ENCODE assay signal across 9 cellular contexts in genomic region chr19:40702337-40703012, GRCh38. TPM values are rescaled to one million over a fixed set of nuclear protein-coding genes. Genes with fewer than 3 reads are reported as not detected.
DNase-seq lines count a peak whose midpoint lies in the region; ATAC-seq and TF ChIP-seq lines count a peak whose summit lies in the region.
"Had no signal": no experiment of that assay in that cellular context is flagged by ENCODE, and none has a peak within 500 bp of the region (broad histone marks: within the 10 kb centered on the region; RNA-seq: fewer than 3 reads in every experiment).

No MANE protein-coding gene starts in this region.

- H3K4me1 ChIP-seq in BE2C, result no peaks in the 10 kb centered on the region; the same call in 1 of the 2 replicates
- no peaks in the 10 kb centered on the region for H3K4me1 ChIP-seq in liver (ENCODE audit: control insufficient read depth in 4 of 4, insufficient read depth in 4 of 4, low read length in 3 of 4)

- TF ChIP-seq CTCF in BE2C (IDR thresholded peaks at IDR 0.05; ENCODE audit: low read depth, low read length), result peak; percentile 86
- peak; percentile 21 for TF ChIP-seq CTCF in liver (IDR thresholded peaks at IDR 0.05; ENCODE audit: low read depth, low read length, missing input control)

- H3K4me3 ChIP-seq in BE2C (ENCODE audit: low read depth, low read length), result no peak overlapping the region
- no peak overlapping the region for H3K4me3 ChIP-seq in liver (ENCODE audit: low read depth in 1 of 3, low read length in 3 of 3)

- H3K27me3 ChIP-seq in BE2C (no peaks in the 10 kb centered on the region), liver (ENCODE audit: control insufficient read depth in 4 of 4, insufficient read depth in 4 of 4, low read length in 3 of 4) (no peaks in the 10 kb centered on the region)

- 84% methylated on average over 18 of the region's 18 CpGs for WGBS in liver

- H3K36me3 ChIP-seq in BE2C (peaks cover 5% of the 10 kb centered on the region; the same call in 1 of the 2 replicates), liver (ENCODE audit: control insufficient read depth in 4 of 4, insufficient read depth in 3 of 4, low read depth in 1 of 4, low read length in 3 of 4) (peaks cover 15 to 50% (median 29%) of the 10 kb centered on the region in 4 donors)

- H3K27ac ChIP-seq in liver (ENCODE audit: low read depth in 1 of 2, low read length in 2 of 2), result no peak overlapping the region

- H3K9ac ChIP-seq in liver (ENCODE audit: low read depth in 1 of 2, low read length in 2 of 2), result no peak overlapping the region

- DNase-seq in BE2C (peak; percentile 91), NCI-H226 (peak; percentile 17), cerebellum (ENCODE audit: low spot score) (peak; percentile 87), OCI-M2 (lab: John Stamatoyannopoulos, UW; ENCODE audit: unreplicated experiment) (no peak)
- DNase-seq in stimulated activated CD4-positive, alpha-beta T cell treated with anti-CD3 and anti-CD28 coated beads, Interleukin-4, amount 100 ng/mL, for 24 hours, result no peak
- DNase-seq: stimulated activated CD4-positive, alpha-beta T cell treated with anti-CD3 and anti-CD28 coated beads, Interleukin-4, amount 100 ng/mL, for 4 hours had no signal

- peak in 1 of 2 donors; percentile 67 for TF ChIP-seq RAD21 in liver (IDR thresholded peaks at IDR 0.05)

- ATAC-seq in HG03280 (IDR thresholded peaks at IDR 0.05; ENCODE audit: unreplicated experiment) (no peak), GM18868 (IDR thresholded peaks at IDR 0.05; ENCODE audit: unreplicated experiment) (no peak)

- H3K9me3 ChIP-seq in BE2C (no peaks in the 10 kb centered on the region), liver (ENCODE audit: control insufficient read depth in 4 of 4, low read length in 3 of 4) (no peaks in the 10 kb centered on the region)

TF ChIP-seq in liver, 16 proteins besides CTCF, POLR2A, EP300 and RAD21:
- no peak for TF ChIP-seq EGR1 (IDR thresholded peaks at IDR 0.05; ENCODE audit: low read depth in 2 of 2)
- TF ChIP-seq FOXA2 (IDR thresholded peaks at IDR 0.05), result no peak
- TF ChIP-seq HNF4A (conservative IDR thresholded peaks at IDR 0.05), result no peak
- TF ChIP-seq JUND (IDR thresholded peaks at IDR 0.05), result no peak
- no peak for TF ChIP-seq TAF1 (conservative IDR thresholded peaks at IDR 0.05)
- no peak for TF ChIP-seq NR2F2 (IDR thresholded peaks at IDR 0.05)
- no peak for TF ChIP-seq GABPA (IDR thresholded peaks at IDR 0.05 in 1 of 2, conservative IDR thresholded peaks at IDR 0.05 in 1 of 2)
- TF ChIP-seq SP1 (IDR thresholded peaks at IDR 0.05), result no peak
- no peak for TF ChIP-seq ATF3 (IDR thresholded peaks at IDR 0.05)
- TF ChIP-seq RXRA (IDR thresholded peaks at IDR 0.05), result no peak

RNA-seq across cellular contexts. Expression of gene NUMBL, which starts 12.0 kb away (rescaled TPM):
- 30.6 TPM for polyA plus RNA-seq in BE2C (2012; ENCODE audit: insufficient read depth, insufficient read length, low read depth)
- total RNA-seq in cerebellum (15.2 TPM), liver (1 to 10 TPM; 1.4 to 3.9 TPM)
- 1 to 10 TPM; 1.1 to 4.6 TPM for polyA plus RNA-seq in liver

RNA-seq across cellular contexts. Expression of gene COQ8B, which starts 14.2 kb away (rescaled TPM):
- polyA plus RNA-seq in BE2C (2012; ENCODE audit: insufficient read depth, insufficient read length, low read depth), result 24.1 TPM
- total RNA-seq in cerebellum (31.7 TPM), liver (10 to 100 TPM; 15.2 to 24.7 TPM)
- polyA plus RNA-seq in liver, result 10 to 100 TPM in 1 of 2 donors, 1 to 10 TPM in 1; 6.4 to 30.6 TPM

RNA-seq across cellular contexts. Expression of gene ITPKC, which starts 14.4 kb away (rescaled TPM):
- 8.8 TPM for polyA plus RNA-seq in BE2C (2012; ENCODE audit: insufficient read depth, insufficient read length, low read depth)
- 6.7 TPM for total RNA-seq in cerebellum
- total RNA-seq in liver, result 10 to 100 TPM in 1 of 2 donors, 1 to 10 TPM in 1; 5.1 to 12.5 TPM
- 10 to 100 TPM in 1 of 2 donors, 1 to 10 TPM in 1; 4.2 to 10.2 TPM for polyA plus RNA-seq in liver

RNA-seq across cellular contexts. Expression of gene ACTMAP, which starts 47.8 kb away (rescaled TPM):
- 21.1 TPM for polyA plus RNA-seq in BE2C (2012; ENCODE audit: insufficient read depth, insufficient read length, low read depth)
- total RNA-seq in cerebellum (0.82 TPM), liver (1 to 10 TPM in 1 of 2 donors, under 1 TPM in 1; 0.93 to 1.8 TPM)
- polyA plus RNA-seq in liver, result 1 to 10 TPM; 4.2 to 7.7 TPM

RNA-seq across cellular contexts. Expression of gene SNRPA, which starts 48.5 kb away (rescaled TPM):
- 73.9 TPM for polyA plus RNA-seq in BE2C (2012; ENCODE audit: insufficient read depth, insufficient read length, low read depth)
- total RNA-seq in cerebellum, result 34.3 TPM
- total RNA-seq in liver, result 10 to 100 TPM; 11.8 to 27.1 TPM
- 10 to 100 TPM; 12.4 to 21.6 TPM for polyA plus RNA-seq in liver

Comparison
In these comparisons a context has a peak if more than half of its experiments do, and no peak if none do; other contexts are left out.
1. DNase-seq: peak in BE2C (single experiment), NCI-H226 (single experiment) and cerebellum (single experiment); none in stimulated activated CD4-positive, alpha-beta T cell treated with anti-CD3 and anti-CD28 coated beads, Interleukin-4, amount 100 ng/mL, for 24 hours (single experiment) and OCI-M2 (single experiment).